ENCODE assay signal across 9 cellular contexts in genomic region chr1:1014896-1015681, GRCh38. TPM values are rescaled to one million over a fixed set of nuclear protein-coding genes. Genes with fewer than 3 reads are reported as not detected.
A peak's percentile ranks its signal among the peaks of the same experiment; 100 is the strongest.
DNase-seq lines count a peak whose midpoint lies in the region; ATAC-seq, FAIRE-seq and TF ChIP-seq lines count a peak whose summit lies in the region.
"Had no signal": no experiment of that assay in that cellular context is flagged by ENCODE, and none has a peak within 500 bp of the region (broad histone marks: within the 10 kb centered on the region; RNA-seq: fewer than 3 reads in every experiment).

No MANE protein-coding gene starts in this region.

- H3K9me3 Mint-ChIP-seq in immature natural killer cell = no peaks in the 10 kb centered on the region

- TF ChIP-seq POLR2A in GM12892 (IDR thresholded peaks at IDR 0.05; ENCODE audit: low read depth, low read length) = no peak

- H3K36me3 ChIP-seq in A673 (ENCODE audit: insufficient read depth, low read length, poor library complexity, severe bottlenecking) = no peaks in the 10 kb centered on the region

- peaks cover 18% of the 10 kb centered on the region for H3K4me1 ChIP-seq in A673 (ENCODE audit: insufficient read depth, low read length, poor library complexity, severe bottlenecking)

- H3K4me1 Mint-ChIP-seq in immature natural killer cell = peaks cover 34 to 35% of the 10 kb centered on the region in 2 donors

- H3K27me3 ChIP-seq in A673 (replicated peaks; ENCODE audit: insufficient read depth, low read depth, low read length, poor library complexity) = no peaks in the 10 kb centered on the region

- no peak for FAIRE-seq in GM12892 (lab: Jason Lieb, UNC)

- intact Hi-C loops in A673 (cut with micrococcal nuclease; ENCODE audit: unreplicated experiment) = no loop called here

- no peaks in the 10 kb centered on the region for H3K9me3 ChIP-seq in A673 (ENCODE audit: low read depth, low read length, poor library complexity, severe bottlenecking)

- BruUV-seq in A673 (replicated peaks; lab: Mats Ljungman, UMichigan) = no TSS peak

- CTCF ChIA-PET in A673 (lab: Charles Lee) = interaction anchor here (0.5 to 1.9 kb wide), 4 partner anchors 10 to 65 kb away, joined by 3 to 14 read pairs (median 4); no protein-coding TSS in a partner anchor

- POLR2A ChIA-PET in A673 (lab: Charles Lee; ENCODE audit: low non-redundant PET) = no interaction called here

- TF ChIP-seq CTCF in A673 (conservative IDR thresholded peaks at IDR 0.05; ENCODE audit: low read depth, low read length) (peak; percentile 38), GM10266 (IDR thresholded peaks at IDR 0.05; ENCODE audit: control insufficient read depth, insufficient read depth, low read depth, missing control alignments) (peak; percentile 43), VCaP (conservative IDR thresholded peaks at IDR 0.05) (peak; percentile 60)

- peaks cover 0 to 4% (median 0%) of the 10 kb centered on the region in 3 donors for H3K36me3 Mint-ChIP-seq in immature natural killer cell

- peak overlapping the region; percentile 85 for H3K27ac ChIP-seq in A673 (ENCODE audit: low read depth, low read length, poor library complexity, severe bottlenecking)
- peak overlapping the region; percentile 81 for H3K27ac ChIP-seq in VCaP
- H3K27ac ChIP-seq: SK-N-MC had no signal

- H3K4me3 ChIP-seq in A673 (ENCODE audit: low read depth, low read length, poor library complexity, severe bottlenecking) = peak overlapping the region; percentile 53

- H3K27me3 Mint-ChIP-seq in immature natural killer cell (ENCODE audit: low read depth in 3 of 3) = peaks cover 0 to 14% (median 8%) of the 10 kb centered on the region in 3 donors

- DNase-seq in A673 (ENCODE audit: low spot score) (no peak), GM10266 (ENCODE audit: extremely low spot score) (no peak), immature natural killer cell (no peak), H4 (ENCODE audit: low spot score) (no peak), GM12892 (ENCODE audit: insufficient read length) (no peak)

- peak overlapping the region in 4 of 5 donors; percentile 94 to 98 (median 96) for H3K4me3 Mint-ChIP-seq in immature natural killer cell

- peak overlapping the region in 2 of 6 donors; percentile 98 to 99 for H3K27ac Mint-ChIP-seq in immature natural killer cell

- no peak for ATAC-seq in HG03442 (IDR thresholded peaks at IDR 0.05; ENCODE audit: unreplicated experiment)
- no peak for ATAC-seq in HG03108 (IDR thresholded peaks at IDR 0.05; ENCODE audit: unreplicated experiment)

RNA-seq across cellular contexts. Expression of gene ISG15, which starts 1.8 kb away (rescaled TPM):
- 45.3 and 55.6 TPM in 2 replicates for total RNA-seq in A673 (2021)
- polyA plus RNA-seq in immature natural killer cell = 100 to 1,000 TPM; 304 to 360 (median 354) TPM
- 353 and 452 TPM in 2 replicates for total RNA-seq in H4 (2014; rRNA removed; shearing (Covaris generic))
- 54.6 TPM for polyA plus RNA-seq in GM12892 (2012; ENCODE audit: missing spikeins)

RNA-seq across cellular contexts. Expression of gene AGRN, which starts 4.8 kb away (rescaled TPM):
- total RNA-seq in A673 (2021) = 151 and 164 TPM in 2 replicates
- polyA plus RNA-seq in immature natural killer cell = under 1 TPM in 1 of 3 donors, not detected in 2; 0.87 TPM
- 37.0 and 52.1 TPM in 2 replicates for total RNA-seq in H4 (2014; rRNA removed; shearing (Covaris generic))
- 15.1 TPM for polyA plus RNA-seq in GM12892 (2012; ENCODE audit: missing spikeins)

RNA-seq across cellular contexts. Expression of gene HES4, which starts 15.2 kb away (rescaled TPM):
- 18.5 and 20.8 TPM in 2 replicates for total RNA-seq in A673 (2021)
- polyA plus RNA-seq in immature natural killer cell = 1 to 10 TPM; 2.3 to 7.7 (median 2.4) TPM
- total RNA-seq in H4 (2014; rRNA removed; shearing (Covaris generic)) = 3.6 and 17.7 TPM in 2 replicates
- polyA plus RNA-seq in GM12892 (2012; ENCODE audit: missing spikeins) = not detected

RNA-seq across cellular contexts. Expression of gene PERM1, which starts 33.2 kb away (rescaled TPM):
- 0.28 TPM in 1 of 2 replicates, not detected in the other for total RNA-seq in A673 (2021)
- not detected for polyA plus RNA-seq in immature natural killer cell
- total RNA-seq in H4 (2014; rRNA removed; shearing (Covaris generic)) = 0.19 TPM in 1 of 2 replicates, not detected in the other
- not detected for polyA plus RNA-seq in GM12892 (2012; ENCODE audit: missing spikeins)

RNA-seq across cellular contexts. Expression of gene PLEKHN1, which starts 48.8 kb away (rescaled TPM):
- total RNA-seq in A673 (2021) = not detected in 2 replicates
- polyA plus RNA-seq in immature natural killer cell = 1 to 10 TPM in 1 of 3 donors, under 1 TPM in 2; 0.14 to 2.2 (median 0.68) TPM
- 0.08 and 1.2 TPM in 2 replicates for total RNA-seq in H4 (2014; rRNA removed; shearing (Covaris generic))
- polyA plus RNA-seq in GM12892 (2012; ENCODE audit: missing spikeins) = 0.11 TPM
